21 cellular contexts compared by ENCODE assay signal in the genomic region with DNA sequence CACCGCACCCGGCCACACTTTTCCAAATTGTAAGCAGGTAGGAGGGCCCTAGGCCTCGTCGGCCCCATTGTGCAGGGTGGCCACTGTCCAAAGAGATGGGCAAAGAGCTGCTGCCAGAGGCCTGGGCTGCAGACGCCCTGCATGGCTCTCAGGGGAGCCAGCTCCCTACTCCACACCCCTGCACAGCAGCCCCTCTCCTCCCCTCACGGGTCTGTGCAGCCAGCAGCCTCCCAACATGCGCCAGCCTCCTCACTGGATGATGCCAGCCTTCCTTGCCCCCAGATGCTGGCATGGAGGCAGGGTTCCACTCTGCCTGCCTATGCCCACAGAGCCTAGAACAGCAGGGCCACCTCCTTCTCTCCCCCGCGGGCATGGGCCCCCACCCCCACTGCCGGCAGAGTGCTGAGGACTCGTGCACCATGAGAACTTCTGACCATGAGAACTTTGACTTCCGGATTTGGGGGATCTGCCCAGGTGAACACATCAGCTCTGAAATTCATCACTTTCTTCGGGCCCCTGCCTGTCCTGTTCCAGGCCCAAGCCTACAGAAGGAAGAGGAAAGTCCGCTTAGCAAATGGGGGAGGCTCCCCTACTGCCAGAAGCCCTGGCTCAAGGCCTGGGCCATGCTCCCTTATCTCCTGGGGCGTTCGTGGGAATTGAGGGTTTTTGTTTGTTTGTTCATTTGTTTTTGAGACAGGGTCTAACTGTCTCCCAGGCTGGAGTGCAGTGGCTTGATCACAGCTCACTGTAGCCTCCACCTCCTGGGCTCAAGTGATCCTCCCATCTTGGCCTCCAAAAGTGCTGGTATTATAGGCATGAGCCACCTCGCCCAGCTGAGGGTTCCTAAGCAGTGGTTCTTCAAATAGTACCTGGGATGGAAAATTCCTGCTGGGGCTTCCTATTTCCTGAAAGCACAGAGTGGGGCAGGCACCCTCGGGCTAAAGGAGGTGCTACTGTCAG. TPM values are rescaled to one million over a fixed set of nuclear protein-coding genes. Genes with fewer than 3 reads are reported as not detected.
DNase-seq lines count a peak whose midpoint lies in the region; TF ChIP-seq lines count a peak whose summit lies in the region.
"Had no signal": no experiment of that assay in that cellular context is flagged by ENCODE, and none has a peak within 500 bp of the region (broad histone marks: within the 10 kb centered on the region; RNA-seq: fewer than 3 reads in every experiment).

No MANE protein-coding gene starts in this region.

- intact Hi-C loops in transverse colon (cut with DNase I; ENCODE audit: low total_unique reads), result loop anchor here (5.0 kb wide), 1 partner anchor 41 kb away; no protein-coding TSS in a partner anchor

- peaks cover 37 to 63% (median 56%) of the 10 kb centered on the region in 11 experiments for H3K36me3 ChIP-seq in BLaER1 treated with 17β-estradiol and CSF1 and Interleukin-3, amounts not matched to agents 10 nM and 100 nM
- peaks cover 32 to 35% of the 10 kb centered on the region in 2 experiments for H3K36me3 ChIP-seq in trophoblast cell (ENCODE audit: control insufficient read depth in 1 of 2, insufficient read depth in 2 of 2, low read length in 2 of 2)
- H3K36me3 ChIP-seq in transverse colon, result no peaks in the 10 kb centered on the region
- H3K36me3 ChIP-seq: neural progenitor cell had no signal

- WGBS in trophoblast cell (ENCODE audit: extremely low coverage, insufficient coverage, insufficient read length), result no CpG with 5 or more reads among the region's 18 CpGs
- 81% methylated on average over 15 of the region's 18 CpGs; no CpG with 5 or more reads in 1 of the 2 donors for WGBS in transverse colon (ENCODE audit: low coverage in 1 of 2), 2 donors

- peak overlapping the region; percentile 67 for H2AK5ac ChIP-seq in trophoblast cell (ENCODE audit: low read length)

- H4K91ac ChIP-seq in trophoblast cell (ENCODE audit: low read depth, low read length), result no peak overlapping the region

- TF ChIP-seq CTCF in mesothelial cell of epicardium (IDR thresholded peaks at IDR 0.05; ENCODE audit: unreplicated experiment) (no peak), transverse colon (IDR thresholded peaks at IDR 0.05) (no peak)

- H3K18ac ChIP-seq in trophoblast cell (ENCODE audit: low read length), result no peak overlapping the region

- peak in 1 of 2 donors; percentile 35 for DNase-seq in trophoblast cell
- DNase-seq in C1 segment of cervical spinal cord (lab: John Stamatoyannopoulos, UW), result no peak
- no peak for DNase-seq in mesothelial cell of epicardium (ENCODE audit: low spot score in 2 of 2, unreplicated experiment in 2 of 2)
- DNase-seq in HCEC 1CT, result no peak
- no peak for DNase-seq in transverse colon
- DNase-seq: activated B cell treated with CpG ODN at 0.5 μM for 24 hours; activated CD4-positive, alpha-beta T cell treated with anti-CD3 and anti-CD28 coated beads, Interleukin-2, amount 50 U/mL, for 48 hours; activated gamma-delta T cell; NCI-H1417; NCI-H2081 treated with DMSO at 0.1 percent for 48 hours; NCI-H345; Right ventricle myocardium superior; stimulated activated CD4-positive, alpha-beta T cell treated with anti-CD3 and anti-CD28 coated beads, Interleukin-1b, Interleukin-23, amount 100 ng/mL, for 48 hours; T-helper 9 cell had no signal

- H3K23ac ChIP-seq in trophoblast cell (ENCODE audit: low read length), result no peak overlapping the region

- H3K9ac ChIP-seq in BLaER1 treated with 17β-estradiol and CSF1 and Interleukin-3, amounts not matched to agents 10 nM and 100 nM, result peak overlapping the region in 6 of 11 experiments; percentile 14 to 72 (median 56); a peak in 9 of 22 replicates
- no peak overlapping the region for H3K9ac ChIP-seq in trophoblast cell (ENCODE audit: low read length)
- H3K9ac ChIP-seq: neural progenitor cell had no signal

- no peak overlapping the region for H3K14ac ChIP-seq in trophoblast cell (ENCODE audit: low read length)

- H3K4me1 Mint-ChIP-seq in IgD-negative memory B cell (peaks cover 15 to 19% (median 17%) of the 10 kb centered on the region in 3 donors), mesothelial cell of epicardium (no peaks in the 10 kb centered on the region)

- no peaks in the 10 kb centered on the region for H3K9me3 Mint-ChIP-seq in IgD-negative memory B cell
- H3K9me3 Mint-ChIP-seq in mesothelial cell of epicardium, result peaks cover 6% of the 10 kb centered on the region
- H3K9me3 Mint-ChIP-seq: activated B cell treated with CpG ODN at 0.5 μM for 24 hours had no signal

- H4K8ac ChIP-seq in trophoblast cell (ENCODE audit: low read depth, low read length), result no peak overlapping the region

- H4K20me1 ChIP-seq in BLaER1 treated with 17β-estradiol and CSF1 and Interleukin-3, amounts not matched to agents 10 nM and 100 nM, result peaks cover 16 to 96% (median 68%) of the 10 kb centered on the region in 11 experiments; a peak in 21 of 22 replicates

- H3K4ac ChIP-seq in trophoblast cell (ENCODE audit: low read depth, low read length), result no peak overlapping the region

- no peak overlapping the region for H2AFZ ChIP-seq in trophoblast cell (ENCODE audit: insufficient read depth, low read length, poor library complexity)
- H2AFZ ChIP-seq: neural progenitor cell had no signal

- H4K12ac ChIP-seq in trophoblast cell (ENCODE audit: low read depth, low read length), result no peak overlapping the region

- peaks cover 91 to 100% (median 99%) of the 10 kb centered on the region in 11 experiments for H3K27me3 ChIP-seq in BLaER1 treated with 17β-estradiol and CSF1 and Interleukin-3, amounts not matched to agents 10 nM and 100 nM
- H3K27me3 ChIP-seq in trophoblast cell (ENCODE audit: insufficient read depth, low read length) (no peaks in the 10 kb centered on the region), transverse colon (no peaks in the 10 kb centered on the region)
- H3K27me3 ChIP-seq: neural progenitor cell, testis had no signal

- H3K4me3 Mint-ChIP-seq in IgD-negative memory B cell (peak overlapping the region in 1 of 4 donors; percentile 45), mesothelial cell of epicardium (no peak overlapping the region)
- H3K4me3 Mint-ChIP-seq: activated B cell treated with CpG ODN at 0.5 μM for 24 hours, neural progenitor cell had no signal

- peaks cover 10% of the 10 kb centered on the region for H3K27me3 Mint-ChIP-seq in IgD-negative memory B cell
- no peaks in the 10 kb centered on the region for H3K27me3 Mint-ChIP-seq in mesothelial cell of epicardium (ENCODE audit: low read depth)
- H3K27me3 Mint-ChIP-seq: activated B cell treated with CpG ODN at 0.5 μM for 24 hours had no signal

- H3K36me3 Mint-ChIP-seq in IgD-negative memory B cell (no peaks in the 10 kb centered on the region), mesothelial cell of epicardium (peaks cover 15% of the 10 kb centered on the region)
- H3K36me3 Mint-ChIP-seq: neural progenitor cell had no signal

- no peak for TF ChIP-seq EP300 in transverse colon (IDR thresholded peaks at IDR 0.05; ENCODE audit: low read depth)

- no peak overlapping the region for H2BK120ac ChIP-seq in trophoblast cell (ENCODE audit: insufficient read depth, low read length, poor library complexity)

- peaks cover 2% of the 10 kb centered on the region for H3K79me1 ChIP-seq in trophoblast cell (ENCODE audit: low read length)

- no peak for TF ChIP-seq POLR2A in transverse colon (IDR thresholded peaks at IDR 0.05)

- no peak overlapping the region for H2BK12ac ChIP-seq in trophoblast cell (ENCODE audit: low read length)

- H3K9me3 ChIP-seq in BLaER1 treated with 17β-estradiol and CSF1 and Interleukin-3, amounts not matched to agents 10 nM and 100 nM (replicated peaks in 1 of 11), result no peaks in the 10 kb centered on the region
- no peaks in the 10 kb centered on the region for H3K9me3 ChIP-seq in trophoblast cell (ENCODE audit: insufficient read depth, low read depth, low read length)
- H3K9me3 ChIP-seq in transverse colon, result no peaks in the 10 kb centered on the region
- H3K9me3 ChIP-seq: testis had no signal

- no peaks in the 10 kb centered on the region for H3K79me2 ChIP-seq in trophoblast cell (ENCODE audit: control insufficient read depth, insufficient read depth, low read length, poor library complexity)

- H3K4me2 ChIP-seq in BLaER1 treated with 17β-estradiol and CSF1 and Interleukin-3, amounts not matched to agents 10 nM and 100 nM, result peak overlapping the region in 8 of 11 experiments; percentile 18 to 83 (median 73); a peak in 6 of 22 replicates
- no peak overlapping the region for H3K4me2 ChIP-seq in trophoblast cell (ENCODE audit: low read length)
- H3K4me2 ChIP-seq: neural progenitor cell had no signal

- H3K27ac Mint-ChIP-seq in IgD-negative memory B cell (peak overlapping the region in 2 of 3 donors; percentile 33 to 69), mesothelial cell of epicardium (no peak overlapping the region)
- H3K27ac Mint-ChIP-seq: activated B cell treated with CpG ODN at 0.5 μM for 24 hours, neural progenitor cell had no signal

- H2BK5ac ChIP-seq in trophoblast cell (ENCODE audit: low read depth, low read length, poor library complexity), result no peak overlapping the region

- in situ Hi-C loops in transverse colon (cut with MboI; ENCODE audit: low pct_ligation_motif_present in 1 of 4, low pct_unique_long_range_greater_than_20kb in 1 of 4, low sequenced_read_pairs in 3 of 4), result no loop called here

- H3K4me3 ChIP-seq in BLaER1 treated with 17β-estradiol and CSF1 and Interleukin-3, amounts not matched to agents 10 nM and 100 nM, result no peak overlapping the region
- no peak overlapping the region for H3K4me3 ChIP-seq in trophoblast cell (ENCODE audit: low read depth, low read length)
- H3K4me3 ChIP-seq in transverse colon, result no peak overlapping the region
- H3K4me3 ChIP-seq: lung, neural progenitor cell, testis had no signal

- H3K4me1 ChIP-seq in BLaER1 treated with 17β-estradiol and CSF1 and Interleukin-3, amounts not matched to agents 10 nM and 100 nM, result peaks cover 64 to 99% (median 92%) of the 10 kb centered on the region in 10 experiments
- H3K4me1 ChIP-seq in trophoblast cell (ENCODE audit: control insufficient read depth in 1 of 2, insufficient read depth in 2 of 2, low read length in 2 of 2) (peaks cover 8 to 14% of the 10 kb centered on the region in 2 experiments), transverse colon (peaks cover 0 to 4% (median 2%) of the 10 kb centered on the region in 4 donors)
- H3K4me1 ChIP-seq: neural progenitor cell had no signal

- H3K27ac ChIP-seq in BLaER1 treated with 17β-estradiol and CSF1 and Interleukin-3, amounts not matched to agents 10 nM and 100 nM, result peak overlapping the region in 6 of 11 experiments; percentile 38 to 68 (median 62); a peak in 6 of 22 replicates
- H3K27ac ChIP-seq in cingulate gyrus (ENCODE audit: low read depth, low read length), result peak overlapping the region; percentile 65
- H3K27ac ChIP-seq in trophoblast cell (ENCODE audit: low read depth, low read length), result no peak overlapping the region
- no peak overlapping the region for H3K27ac ChIP-seq in transverse colon
- H3K27ac ChIP-seq: C4-2B, neural progenitor cell had no signal

RNA-seq across cellular contexts. Expression of a gene that starts 8.0 kb away (rescaled TPM):
- polyA plus RNA-seq in IgD-negative memory B cell, result 110 TPM
- 31.0 and 31.6 TPM in 2 replicates for polyA plus RNA-seq in trophoblast cell (2013)
- total RNA-seq in mesothelial cell of epicardium (64.9 to 73.4 TPM (median 69.1 TPM) in 3 replicates), transverse colon (100 to 1,000 TPM in 2 of 4 donors, 10 to 100 TPM in 2; 64.1 to 155 (median 107) TPM)

RNA-seq across cellular contexts. Expression of a gene that starts 39.1 kb away (rescaled TPM):
- 7.1 TPM for polyA plus RNA-seq in IgD-negative memory B cell
- 4.9 and 5.0 TPM in 2 replicates for polyA plus RNA-seq in trophoblast cell (2013)
- total RNA-seq in mesothelial cell of epicardium (11.5 to 15.0 TPM (median 14.2 TPM) in 3 replicates), transverse colon (10 to 100 TPM in 1 of 4 donors, 1 to 10 TPM in 3; 1.6 to 11.2 (median 5.5) TPM)

RNA-seq across cellular contexts. Expression of a gene that starts 40.0 kb away (rescaled TPM):
- 12.2 TPM for polyA plus RNA-seq in IgD-negative memory B cell
- 47.6 and 50.4 TPM in 2 replicates for polyA plus RNA-seq in trophoblast cell (2013)
- total RNA-seq in mesothelial cell of epicardium, result 96.3 to 99.9 TPM (median 98.5 TPM) in 3 replicates
- 10 to 100 TPM; 34.0 to 68.5 (median 49.8) TPM for total RNA-seq in transverse colon

Comparison
In these comparisons a context has a peak if more than half of its experiments do, and no peak if none do; other contexts are left out.
1. H3K27ac ChIP-seq: peak in BLaER1 treated with 17β-estradiol and CSF1 and Interleukin-3, amounts not matched to agents 10 nM and 100 nM (6 of 11) and cingulate gyrus (single experiment); none in trophoblast cell (single experiment) and transverse colon (0 of 4).